ENCODE assay signal across 8 cellular contexts in genomic region chr19:56393119-56394012, GRCh38. TPM values are rescaled to one million over a fixed set of nuclear protein-coding genes. Genes with fewer than 3 reads are reported as not detected.
DNase-seq lines count a peak whose midpoint lies in the region; ATAC-seq and TF ChIP-seq lines count a peak whose summit lies in the region.

Gene ZNF582 (minus strand): TSS chr19:56393534. CDS start chr19:56391752, 1,782 bp downstream.

- H3K27me3 Mint-ChIP-seq in endothelial cell (ENCODE audit: unreplicated experiment): peaks cover 9% of the 10 kb centered on the region

- 9% methylated on average over 66 to 69 of the region's 73 CpGs for WGBS in mesodermal cell (ENCODE audit: insufficient coverage in 2 of 2), 2 experiments

- peaks cover 54% of the 10 kb centered on the region for H3K36me3 Mint-ChIP-seq in endothelial cell (ENCODE audit: low read depth, unreplicated experiment)

- DNase-seq in AG09319 (ENCODE audit: extremely low read depth, low read depth) (peak; percentile 90), NCI-H526 (lab: John Stamatoyannopoulos, UW) (peak; percentile 93 to 97), endothelial cell (ENCODE audit: low spot score) (peak; percentile 86)
- peak; percentile 82 for DNase-seq in activated CD8-positive, alpha-beta memory T cell treated with anti-CD3 and anti-CD28 coated beads, Interleukin-2, amount 50 U/mL, for 1 hour (ENCODE audit: extremely low read depth)
- DNase-seq in stimulated activated CD8-positive, alpha-beta memory T cell treated with anti-CD3 and anti-CD28 coated beads, Interleukin-15, amount 100 ng/mL, for 24 hours (ENCODE audit: low read depth): peak; percentile 70

- peaks cover 20% of the 10 kb centered on the region for H3K36me3 ChIP-seq in mesodermal cell (ENCODE audit: control insufficient read depth, insufficient read depth, low read length)

- peak within 1 kb of the TSS; percentile 95 for H3K27ac ChIP-seq in mesodermal cell (ENCODE audit: low read depth, low read length, severe bottlenecking)

- peak within 1 kb of the TSS; percentile 59 for H3K4me3 ChIP-seq in mesodermal cell (ENCODE audit: extremely low read depth, insufficient read depth, low read length, poor library complexity, severe bottlenecking)

- H3K4me1 Mint-ChIP-seq in endothelial cell (ENCODE audit: unreplicated experiment): peaks cover 5% of the 10 kb centered on the region

- TF ChIP-seq CTCF in AG09319 (IDR thresholded peaks at IDR 0.05; ENCODE audit: low read depth, low read length) (peak; percentile 74), endothelial cell (IDR thresholded peaks at IDR 0.05; ENCODE audit: unreplicated experiment) (peak; percentile 67)

- H3K9me3 ChIP-seq in mesodermal cell (ENCODE audit: control insufficient read depth, low read length): peaks cover 35% of the 10 kb centered on the region

- H3K27ac Mint-ChIP-seq in endothelial cell (ENCODE audit: unreplicated experiment): peak within 1 kb of the TSS; percentile 86

- peak within 1 kb of the TSS; percentile 95 for H3K4me3 Mint-ChIP-seq in endothelial cell (ENCODE audit: unreplicated experiment)

- ATAC-seq in GM18909 (IDR thresholded peaks at IDR 0.05; ENCODE audit: poor library complexity, unreplicated experiment): peak; percentile 85
- ATAC-seq in HG03342 (IDR thresholded peaks at IDR 0.05; ENCODE audit: unreplicated experiment): peak; percentile 90

- peaks cover 5% of the 10 kb centered on the region for H3K9me3 Mint-ChIP-seq in endothelial cell (ENCODE audit: unreplicated experiment)

- no peaks in the 10 kb centered on the region for H3K4me1 ChIP-seq in mesodermal cell (ENCODE audit: control insufficient read depth, insufficient read depth, low read length, poor library complexity, severe bottlenecking)

RNA-seq across cellular contexts. Expression of gene ZNF582, which starts in this region (rescaled TPM):
- 3.5 TPM for total RNA-seq in endothelial cell (ENCODE audit: unreplicated experiment)
- 2.9 TPM for polyA plus RNA-seq in mesodermal cell (2013, experiment 1 of 2)
- polyA plus RNA-seq in mesodermal cell (2013, experiment 2 of 2): 3.0 TPM

Comparison
In these comparisons a context has a peak if more than half of its experiments do, and no peak if none do; other contexts are left out.
1. Peak in every context shown above with its lines: DNase-seq, ATAC-seq, H3K4me3 ChIP-seq and H3K27ac ChIP-seq.